Comparison of ENCODE assay signal across 13 cellular contexts in genomic region chr1:107949467-107950253, GRCh38. TPM values are rescaled to one million over a fixed set of nuclear protein-coding genes. Genes with fewer than 3 reads are reported as not detected.
DNase-seq lines count a peak whose midpoint lies in the region; ATAC-seq and TF ChIP-seq lines count a peak whose summit lies in the region.
"Had no signal": no experiment of that assay in that cellular context is flagged by ENCODE, and none has a peak within 500 bp of the region (broad histone marks: within the 10 kb centered on the region; RNA-seq: fewer than 3 reads in every experiment).

No MANE protein-coding gene starts in this region.

- peak overlapping the region; percentile 4 to 64 (median 50) for H3K4me3 Mint-ChIP-seq in CD4-positive, CD25-positive, alpha-beta regulatory T cell

- no peaks in the 10 kb centered on the region for H3K79me2 ChIP-seq in OCI-LY7 (ENCODE audit: insufficient read depth, low read depth, low read length)

- H3K36me3 Mint-ChIP-seq in CD4-positive, CD25-positive, alpha-beta regulatory T cell: no peaks in the 10 kb centered on the region

- no peak overlapping the region for H2AFZ ChIP-seq in OCI-LY7 (ENCODE audit: low read length)

- H4K20me1 ChIP-seq in OCI-LY7 (ENCODE audit: insufficient read depth, low read length): no peaks in the 10 kb centered on the region

- CTCF ChIA-PET in HEK293 (lab: Yijun Ruan, JAX): no interaction called here
- CTCF ChIA-PET in OCI-LY7 (lab: Charles Lee; ENCODE audit: unreplicated experiment): interaction anchor here (0.6 kb wide), 1 partner anchor 15 kb away, joined by 3 read pairs; no protein-coding TSS in a partner anchor

- peak in 1 of 3 donors; percentile 68 for DNase-seq in CD4-positive, CD25-positive, alpha-beta regulatory T cell
- no peak for DNase-seq in OCI-LY7 (ENCODE audit: low spot score)
- DNase-seq in 8988T: no peak
- no peak for DNase-seq in mesenteric fat pad (ENCODE audit: low spot score)
- DNase-seq in NCI-H1092 treated with DMSO at 0.1 percent for 48 hours (lab: John Stamatoyannopoulos, UW): no peak
- DNase-seq: brain microvascular endothelial cell, kidney glomerular epithelial cell, NCI-H226 had no signal

- H3K4me3 ChIP-seq in CD4-positive, CD25-positive, alpha-beta regulatory T cell (ENCODE audit: low read depth, low read length): peak overlapping the region; percentile 37
- H3K4me3 ChIP-seq in HEK293 (ENCODE audit: low read depth, low read length) (no peak overlapping the region), OCI-LY7 (ENCODE audit: low read depth, low read length, poor library complexity, severe bottlenecking) (no peak overlapping the region)
- H3K4me3 ChIP-seq: tibial nerve had no signal

- peak; percentile 28 to 76 for ATAC-seq in CD4-positive, CD25-positive, alpha-beta regulatory T cell (ENCODE audit: low read depth in 2 of 2)
- ATAC-seq in GM18868 (IDR thresholded peaks at IDR 0.05; ENCODE audit: unreplicated experiment) (peak; percentile 85), HG03521 (IDR thresholded peaks at IDR 0.05; ENCODE audit: unreplicated experiment) (peak; percentile 87)
- ATAC-seq: SK-N-SH treated with all-trans-retinoic acid at 6 μM for 48 hours had no signal

- no peaks in the 10 kb centered on the region for H3K9me3 Mint-ChIP-seq in CD4-positive, CD25-positive, alpha-beta regulatory T cell

- H3K9me3 ChIP-seq in CD4-positive, CD25-positive, alpha-beta regulatory T cell (ENCODE audit: control insufficient read depth in 2 of 2, low read length in 2 of 2): no peaks in the 10 kb centered on the region
- H3K9me3 ChIP-seq in HEK293 (ENCODE audit: control insufficient read depth, insufficient read depth, low read depth, low read length) (no peaks in the 10 kb centered on the region), OCI-LY7 (ENCODE audit: low read length) (no peaks in the 10 kb centered on the region)
- H3K9me3 ChIP-seq: tibial nerve had no signal

- no peaks in the 10 kb centered on the region for H3K27me3 Mint-ChIP-seq in CD4-positive, CD25-positive, alpha-beta regulatory T cell

- peaks cover 50% of the 10 kb centered on the region for H3K4me1 ChIP-seq in CD4-positive, CD25-positive, alpha-beta regulatory T cell (ENCODE audit: control insufficient read depth, insufficient read depth, low read length, poor library complexity, severe bottlenecking)
- no peaks in the 10 kb centered on the region; the same call in 1 of the 2 replicates for H3K4me1 ChIP-seq in HEK293 (ENCODE audit: control insufficient read depth, insufficient read depth, low read length)
- H3K4me1 ChIP-seq in OCI-LY7 (ENCODE audit: insufficient read depth, low read length, poor library complexity, severe bottlenecking): peaks cover 10% of the 10 kb centered on the region
- H3K4me1 ChIP-seq: tibial nerve had no signal

- peaks cover 41 to 68% (median 44%) of the 10 kb centered on the region in 4 donors for H3K4me1 Mint-ChIP-seq in CD4-positive, CD25-positive, alpha-beta regulatory T cell

- H3K27ac ChIP-seq in CD4-positive, CD25-positive, alpha-beta regulatory T cell (ENCODE audit: insufficient read depth, low read length, poor library complexity, severe bottlenecking): peak overlapping the region; percentile 66
- H3K27ac ChIP-seq in HEK293 (ENCODE audit: extremely low read depth, low read depth, low read length) (no peak overlapping the region), OCI-LY7 (ENCODE audit: low read depth, low read length, poor library complexity, severe bottlenecking) (no peak overlapping the region)
- H3K27ac ChIP-seq: brain microvascular endothelial cell, tibial nerve had no signal

- no peaks in the 10 kb centered on the region for H3K27me3 ChIP-seq in CD4-positive, CD25-positive, alpha-beta regulatory T cell (ENCODE audit: control insufficient read depth, insufficient read depth, low read length)
- H3K27me3 ChIP-seq: brain microvascular endothelial cell, tibial nerve had no signal

- peak overlapping the region; percentile 42 to 80 (median 53) for H3K27ac Mint-ChIP-seq in CD4-positive, CD25-positive, alpha-beta regulatory T cell

- no peaks in the 10 kb centered on the region for H3K9me2 ChIP-seq in OCI-LY7 (ENCODE audit: insufficient read depth, low read length)

- no peak overlapping the region for H3K4me2 ChIP-seq in OCI-LY7 (ENCODE audit: low read length)

- TF ChIP-seq CTCF in HEK293 (tag by site-specific recombination; IDR thresholded peaks at IDR 0.05) (no peak), OCI-LY7 (conservative IDR thresholded peaks at IDR 0.05; ENCODE audit: low read length) (no peak)

- H3K36me3 ChIP-seq in CD4-positive, CD25-positive, alpha-beta regulatory T cell (ENCODE audit: control insufficient read depth, insufficient read depth, low read length): no peaks in the 10 kb centered on the region
- no peaks in the 10 kb centered on the region for H3K36me3 ChIP-seq in HEK293 (ENCODE audit: control insufficient read depth in 2 of 2, insufficient read depth in 1 of 2, low read length in 2 of 2)
- no peaks in the 10 kb centered on the region for H3K36me3 ChIP-seq in OCI-LY7 (ENCODE audit: insufficient read depth, low read length)
- H3K36me3 ChIP-seq: brain microvascular endothelial cell, tibial nerve had no signal

- intact Hi-C loops in OCI-LY7 (cut with micrococcal nuclease; ENCODE audit: unreplicated experiment): no loop called here

- no TSS peak for BruUV-seq in OCI-LY7 (replicated peaks; lab: Mats Ljungman, UMichigan)

- POLR2A ChIA-PET in HEK293 (lab: Yijun Ruan, JAX) (no interaction called here), OCI-LY7 (lab: Charles Lee) (interaction anchor here (0.6 to 2.3 kb wide), 6 partner anchors 10 to 172 kb away, joined by 3 to 7 read pairs (median 4); no protein-coding TSS in a partner anchor)

TF ChIP-seq in HEK293, 187 proteins besides CTCF, POLR2A, EP300 and RAD21:
- TF ChIP-seq PRDM1 (tag by site-specific recombination; IDR thresholded peaks at IDR 0.05) (0 out of 2 replicates have a peak, but pooled peaks have one; percentile 22), ZNF239 (tag by site-specific recombination; IDR thresholded peaks at IDR 0.05) (no peak), ZNF639 (tag by site-specific recombination; IDR thresholded peaks at IDR 0.05) (no peak), ZIC2 (tag by site-specific recombination; IDR thresholded peaks at IDR 0.05) (no peak), ZNF398 (tag by site-specific recombination; IDR thresholded peaks at IDR 0.05) (no peak)
- TF ChIP-seq, protein P1, sequence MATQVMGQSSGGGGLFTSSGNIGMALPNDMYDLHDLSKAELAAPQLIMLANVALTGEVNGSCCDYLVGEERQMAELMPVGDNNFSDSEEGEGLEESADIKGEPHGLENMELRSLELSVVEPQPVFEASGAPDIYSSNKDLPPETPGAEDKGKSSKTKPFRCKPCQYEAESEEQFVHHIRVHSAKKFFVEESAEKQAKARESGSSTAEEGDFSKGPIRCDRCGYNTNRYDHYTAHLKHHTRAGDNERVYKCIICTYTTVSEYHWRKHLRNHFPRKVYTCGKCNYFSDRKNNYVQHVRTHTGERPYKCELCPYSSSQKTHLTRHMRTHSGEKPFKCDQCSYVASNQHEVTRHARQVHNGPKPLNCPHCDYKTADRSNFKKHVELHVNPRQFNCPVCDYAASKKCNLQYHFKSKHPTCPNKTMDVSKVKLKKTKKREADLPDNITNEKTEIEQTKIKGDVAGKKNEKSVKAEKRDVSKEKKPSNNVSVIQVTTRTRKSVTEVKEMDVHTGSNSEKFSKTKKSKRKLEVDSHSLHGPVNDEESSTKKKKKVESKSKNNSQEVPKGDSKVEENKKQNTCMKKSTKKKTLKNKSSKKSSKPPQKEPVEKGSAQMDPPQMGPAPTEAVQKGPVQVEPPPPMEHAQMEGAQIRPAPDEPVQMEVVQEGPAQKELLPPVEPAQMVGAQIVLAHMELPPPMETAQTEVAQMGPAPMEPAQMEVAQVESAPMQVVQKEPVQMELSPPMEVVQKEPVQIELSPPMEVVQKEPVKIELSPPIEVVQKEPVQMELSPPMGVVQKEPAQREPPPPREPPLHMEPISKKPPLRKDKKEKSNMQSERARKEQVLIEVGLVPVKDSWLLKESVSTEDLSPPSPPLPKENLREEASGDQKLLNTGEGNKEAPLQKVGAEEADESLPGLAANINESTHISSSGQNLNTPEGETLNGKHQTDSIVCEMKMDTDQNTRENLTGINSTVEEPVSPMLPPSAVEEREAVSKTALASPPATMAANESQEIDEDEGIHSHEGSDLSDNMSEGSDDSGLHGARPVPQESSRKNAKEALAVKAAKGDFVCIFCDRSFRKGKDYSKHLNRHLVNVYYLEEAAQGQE (tag by site-specific recombination; IDR thresholded peaks at IDR 0.05): no peak
TF ChIP-seq in HEK293: peak in this region for 1.

RNA-seq across cellular contexts. Expression of gene VAV3, which starts 15.3 kb away (rescaled TPM):
- 21.5 TPM for total RNA-seq in CD4-positive, CD25-positive, alpha-beta regulatory T cell
- polyA plus RNA-seq in CD4-positive, CD25-positive, alpha-beta regulatory T cell: 10 to 100 TPM in 2 of 4 donors, 1 to 10 TPM in 2; 6.2 to 13.7 (median 9.6) TPM
- 2.3 and 6.6 TPM in 2 replicates for total RNA-seq in OCI-LY7 (2014; rRNA removed; shearing (Covaris generic))
- total RNA-seq in OCI-LY7 (2022) (5.1 and 8.3 TPM in 2 replicates), mesenteric fat pad (11.4 TPM)
